In the genomic region with DNA sequence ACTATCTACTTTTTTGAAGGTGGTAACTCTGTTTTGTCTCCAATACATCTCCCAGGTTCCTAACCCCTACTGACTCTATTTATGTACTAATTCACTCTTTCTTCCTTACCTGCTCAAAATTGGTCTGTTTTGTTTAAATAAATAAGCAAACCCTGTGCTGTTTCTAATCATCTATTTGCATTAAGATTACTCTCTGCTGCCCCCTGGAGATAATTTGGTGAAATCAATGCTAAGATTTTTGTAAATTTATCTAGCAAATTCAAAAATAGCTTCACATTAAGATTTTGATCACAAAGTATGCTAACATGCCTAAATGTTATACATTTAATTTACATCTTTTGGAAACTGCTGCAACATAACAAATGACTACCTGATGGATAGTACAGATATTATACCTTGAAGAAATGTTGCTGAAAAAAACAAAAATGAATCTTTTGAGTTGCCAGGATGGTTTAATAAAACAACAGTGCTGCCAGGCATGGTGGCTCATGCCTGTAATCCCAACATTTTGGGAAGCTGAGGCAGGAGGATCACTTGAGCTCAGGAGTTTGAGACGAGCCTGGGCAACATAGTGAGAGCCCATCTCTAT, we compare ENCODE assay signal across 8 cellular contexts. TPM values are rescaled to one million over a fixed set of nuclear protein-coding genes. Genes with fewer than 3 reads are reported as not detected.
A peak's percentile ranks its signal among the peaks of the same experiment; 100 is the strongest.
DNase-seq lines count a peak whose midpoint lies in the region; ATAC-seq and TF ChIP-seq lines count a peak whose summit lies in the region.

No MANE protein-coding gene starts in this region.

- no peak overlapping the region for H3K9ac ChIP-seq in KMS-11

- ATAC-seq in GM19397 (IDR thresholded peaks at IDR 0.05; ENCODE audit: unreplicated experiment) = no peak

- no peak for TF ChIP-seq POLR2A in tibial nerve (IDR thresholded peaks at IDR 0.05)

- H3K4me3 ChIP-seq in KMS-11 (IDR thresholded peaks at IDR 0.05; ENCODE audit: insufficient read depth, low read depth, low read length) (no peak overlapping the region), WERI-Rb-1 (ENCODE audit: low read depth, low read length) (no peak overlapping the region), tibial nerve (no peak overlapping the region)

- no peaks in the 10 kb centered on the region for H4K20me1 ChIP-seq in KMS-11 (ENCODE audit: insufficient read depth)

- H3K4me1 ChIP-seq in KMS-11 (ENCODE audit: low read depth, poor library complexity, severe bottlenecking) = peaks cover 56% of the 10 kb centered on the region
- H3K4me1 ChIP-seq in tibial nerve = peaks cover 0 to 4% (median 0%) of the 10 kb centered on the region in 4 donors

- DNase-seq in G401 (ENCODE audit: low spot score) = peak; percentile 47
- no peak for DNase-seq in WERI-Rb-1
- DNase-seq in iPS-NIHi11 (ENCODE audit: low spot score) = peak; percentile 14
- DNase-seq in tibial nerve (ENCODE audit: low spot score in 2 of 2) = peak in 1 of 2 donors; percentile 58
- DNase-seq in activated CD4-positive, alpha-beta T cell treated with anti-CD3 and anti-CD28 coated beads for 1 hour = no peak
- no peak for DNase-seq in stimulated activated CD4-positive, alpha-beta T cell treated with anti-CD3 and anti-CD28 coated beads, Interleukin-15, amount 100 ng/mL, for 24 hours

- no peaks in the 10 kb centered on the region for H3K79me2 ChIP-seq in KMS-11 (ENCODE audit: insufficient read depth, low read depth)

- H3K9me3 ChIP-seq in WERI-Rb-1 (ENCODE audit: severe bottlenecking) (no peaks in the 10 kb centered on the region), tibial nerve (no peaks in the 10 kb centered on the region)

- H3K36me3 ChIP-seq in KMS-11 (ENCODE audit: insufficient read depth) (no peaks in the 10 kb centered on the region), WERI-Rb-1 (no peaks in the 10 kb centered on the region), tibial nerve (no peaks in the 10 kb centered on the region)

- no peak overlapping the region for H3K4me2 ChIP-seq in KMS-11

- no peak for TF ChIP-seq EP300 in tibial nerve (IDR thresholded peaks at IDR 0.05)

- H3K27ac ChIP-seq in KMS-11 (no peak overlapping the region), WERI-Rb-1 (no peak overlapping the region), tibial nerve (no peak overlapping the region)

- TF ChIP-seq CTCF in KMS-11 (conservative IDR thresholded peaks at IDR 0.05; ENCODE audit: low read depth, low read length) = peak; percentile 92
- TF ChIP-seq CTCF in WERI-Rb-1 (IDR thresholded peaks at IDR 0.05; ENCODE audit: low read depth, low read length) = 0 out of 2 replicates have a peak, but pooled peaks have one; percentile 6
- TF ChIP-seq CTCF in tibial nerve (IDR thresholded peaks at IDR 0.05) = peak; percentile 60 to 81 (median 63)

- in situ Hi-C loops in G401 (cut with HindIII; ENCODE audit: low sequenced_read_pairs) = no loop called here

- H3K27me3 ChIP-seq in KMS-11 (ENCODE audit: insufficient read depth, low read depth) (no peaks in the 10 kb centered on the region), WERI-Rb-1 (ENCODE audit: insufficient read depth, low read depth, severe bottlenecking) (peaks cover 34% of the 10 kb centered on the region), tibial nerve (no peaks in the 10 kb centered on the region)

- WGBS in tibial nerve, 2 donors = 58 to 75% methylated on average over 1 of the region's 1 CpG

- H2AFZ ChIP-seq in KMS-11 (ENCODE audit: low read depth) = no peak overlapping the region

RNA-seq across cellular contexts. Expression of a gene that starts 4.4 kb away (rescaled TPM):
- total RNA-seq in G401 (2014; rRNA removed; shearing (Covaris generic)) = not detected in 2 replicates
- total RNA-seq in tibial nerve = 1 to 10 TPM in 1 of 4 donors, under 1 TPM in 3; 0.22 to 2.1 (median 0.91) TPM

RNA-seq across cellular contexts. Expression of a gene that starts 11.4 kb away (rescaled TPM):
- 20.4 and 26.9 TPM in 2 replicates for total RNA-seq in G401 (2014; rRNA removed; shearing (Covaris generic))
- total RNA-seq in tibial nerve = 10 to 100 TPM; 15.9 to 55.7 (median 21.1) TPM

Comparison
In these comparisons a context has a peak if more than half of its experiments do, and no peak if none do; other contexts are left out.
1. DNase-seq: peak in G401 (single experiment) and iPS-NIHi11 (single experiment); none in WERI-Rb-1 (single experiment), activated CD4-positive, alpha-beta T cell treated with anti-CD3 and anti-CD28 coated beads for 1 hour (single experiment) and stimulated activated CD4-positive, alpha-beta T cell treated with anti-CD3 and anti-CD28 coated beads, Interleukin-15, amount 100 ng/mL, for 24 hours (single experiment).
2. CTCF ChIP-seq: peak in every context shown above with its lines; median percentile 92 in KMS-11; 63 in tibial nerve; 6 in WERI-Rb-1.